In the genomic region with DNA sequence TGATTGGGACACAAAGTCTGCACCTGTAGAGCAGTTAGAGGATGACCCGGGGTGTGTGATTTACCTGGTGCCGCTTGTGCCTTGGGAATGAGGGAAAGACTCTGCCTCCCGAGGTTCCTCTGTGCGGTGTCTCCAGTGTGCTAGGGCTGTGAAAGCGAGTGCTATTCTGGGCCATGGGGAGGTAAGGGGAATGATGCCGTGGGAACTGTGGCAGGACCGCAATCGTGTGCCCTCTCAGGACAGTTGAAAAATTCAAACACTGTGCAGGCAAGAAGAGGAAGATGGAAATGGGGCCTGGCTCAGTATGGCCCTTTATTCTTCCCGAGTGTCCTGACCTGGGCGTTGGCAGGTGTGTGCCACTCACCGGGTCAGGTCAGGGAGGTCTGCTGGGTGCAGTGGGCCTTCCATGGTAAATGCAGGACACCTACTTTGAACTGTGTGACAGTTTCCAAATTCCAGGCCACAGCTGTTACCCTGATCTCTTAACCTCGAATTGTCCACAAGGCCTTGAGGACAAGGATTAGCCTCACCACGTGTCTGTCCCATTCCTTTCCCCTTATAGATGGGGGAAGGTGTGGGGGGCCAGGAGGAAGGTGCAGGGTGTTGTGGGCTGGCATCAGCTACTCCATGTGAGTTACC, we compare ENCODE assay signal across 10 cellular contexts. TPM values are rescaled to one million over a fixed set of nuclear protein-coding genes. Genes with fewer than 3 reads are reported as not detected.
DNase-seq lines count a peak whose midpoint lies in the region; ATAC-seq and TF ChIP-seq lines count a peak whose summit lies in the region.
"Had no signal": no experiment of that assay in that cellular context is flagged by ENCODE, and none has a peak within 500 bp of the region (broad histone marks: within the 10 kb centered on the region; RNA-seq: fewer than 3 reads in every experiment).

No MANE protein-coding gene starts in this region.

- no peak for TF ChIP-seq CTCF in GM12865 (IDR thresholded peaks at IDR 0.05; ENCODE audit: insufficient read depth, low read depth, low read length, missing control alignments)
- TF ChIP-seq CTCF in fibroblast of the aortic adventitia (IDR thresholded peaks at IDR 0.05; ENCODE audit: insufficient read depth, low read length) = no peak
- TF ChIP-seq CTCF in retinal pigment epithelial cell (conservative IDR thresholded peaks at IDR 0.05; ENCODE audit: low read depth, low read length) = no peak

- peak overlapping the region; percentile 88 to 93 (median 90) for H3K4me3 Mint-ChIP-seq in T-cell

- CTCF ChIA-PET in T-cell (lab: Charles Lee) = no interaction called here

- H3K9me3 Mint-ChIP-seq in T-cell = no peaks in the 10 kb centered on the region

- POLR2A ChIA-PET in T-cell (lab: Charles Lee) = no interaction called here

- H3K4me1 Mint-ChIP-seq in T-cell = peaks cover 40 to 46% (median 45%) of the 10 kb centered on the region in 3 donors

- H3K27me3 Mint-ChIP-seq in T-cell = no peaks in the 10 kb centered on the region

- ATAC-seq in T-cell (replicated peaks in 1 of 4) = no peak

- DNase-seq in GM12865 (ENCODE audit: low read depth) (no peak), T-cell (no peak), fibroblast of the aortic adventitia (ENCODE audit: low read depth) (no peak), retinal pigment epithelial cell (ENCODE audit: low read depth) (no peak), erythroblast (lab: John Stamatoyannopoulos, UW) (no peak), occipital lobe (lab: John Stamatoyannopoulos, UW) (no peak), SHP77 treated with DMSO at 0.1 percent for 48 hours (lab: John Stamatoyannopoulos, UW) (no peak), nucleus accumbens (lab: John Stamatoyannopoulos, UW) (no peak)
- DNase-seq: cortex of kidney, NCI-H2107 had no signal

- peak overlapping the region; percentile 57 to 90 for H3K27ac Mint-ChIP-seq in T-cell

- H3K4me3 ChIP-seq in GM12865 (ENCODE audit: low read depth, low read length) (peak overlapping the region; percentile 71), fibroblast of the aortic adventitia (ENCODE audit: low read depth, low read length) (peak overlapping the region; percentile 96), retinal pigment epithelial cell (ENCODE audit: low read length) (peak overlapping the region; percentile 90)

- H3K36me3 Mint-ChIP-seq in T-cell = peaks cover 17% of the 10 kb centered on the region

- no peak for TF ChIP-seq POLR2A in erythroblast (IDR thresholded peaks at IDR 0.05; ENCODE audit: low read length)

RNA-seq across cellular contexts. Expression of a gene that starts 1.4 kb away (rescaled TPM):
- total RNA-seq in T-cell (10 to 100 TPM; 62.3 to 93.5 (median 79.5) TPM), fibroblast of the aortic adventitia (ENCODE audit: low replicate concordance) (79.4 and 87.3 TPM in 2 replicates), occipital lobe (21.2 TPM)

RNA-seq across cellular contexts. Expression of a gene that starts 30.3 kb away (rescaled TPM):
- total RNA-seq in T-cell = 1 to 10 TPM; 2.4 to 5.7 (median 3.5) TPM
- total RNA-seq in fibroblast of the aortic adventitia (ENCODE audit: low replicate concordance) = 0.65 and 4.8 TPM in 2 replicates
- total RNA-seq in occipital lobe = 4.8 TPM

RNA-seq across cellular contexts. Expression of a gene that starts 41.2 kb away (rescaled TPM):
- 100 to 1,000 TPM in 2 of 5 donors, 10 to 100 TPM in 3; 68.4 to 113 (median 99.7) TPM for total RNA-seq in T-cell
- total RNA-seq in fibroblast of the aortic adventitia (ENCODE audit: low replicate concordance) = 93.1 and 127 TPM in 2 replicates
- total RNA-seq in occipital lobe = 102 TPM

RNA-seq across cellular contexts. Expression of a gene that starts 46.6 kb away (rescaled TPM):
- total RNA-seq in T-cell = 10 to 100 TPM in 1 of 5 donors, 1 to 10 TPM in 4; 3.5 to 10.5 (median 9.4) TPM
- total RNA-seq in fibroblast of the aortic adventitia (ENCODE audit: low replicate concordance) = 2.5 and 5.0 TPM in 2 replicates
- total RNA-seq in occipital lobe = 0.94 TPM
